ENCODE assay signal across 1 cellular context in genomic region chr2:56473524-56473923, GRCh38.
A peak's percentile ranks its signal among the peaks of the same experiment; 100 is the strongest.
TF ChIP-seq lines count a peak whose summit lies in the region.

No MANE protein-coding gene starts in this region.

TF ChIP-seq in GM23338, 12 proteins besides CTCF, POLR2A, EP300 and RAD21 (continued from another document):
- peak; percentile 49; the same call in 1 of the 2 replicates for TF ChIP-seq ZNF462 (CRISPR knock-in tag; IDR thresholded peaks at IDR 0.05)
- TF ChIP-seq STAT1 (IDR thresholded peaks at IDR 0.05; ENCODE audit: unreplicated experiment): no peak
- no peak for TF ChIP-seq ZNF331 (CRISPR knock-in tag; IDR thresholded peaks at IDR 0.05; ENCODE audit: low read depth)
- TF ChIP-seq CREB1 (CRISPR knock-in tag; IDR thresholded peaks at IDR 0.05; ENCODE audit: low read depth): no peak
- no peak for TF ChIP-seq REST (IDR thresholded peaks at IDR 0.05; ENCODE audit: unreplicated experiment)
- no peak for TF ChIP-seq EZH2phosphoT487 (IDR thresholded peaks at IDR 0.05; ENCODE audit: unreplicated experiment)
- TF ChIP-seq POLR2AphosphoS5 (IDR thresholded peaks at IDR 0.05; ENCODE audit: low read depth): no peak
- TF ChIP-seq NANOG (IDR thresholded peaks at IDR 0.05; ENCODE audit: borderline replicate concordance): no peak
